ENCODE assay signal across 9 cellular contexts in genomic region chr16:11254913-11255736, GRCh38. TPM values are rescaled to one million over a fixed set of nuclear protein-coding genes. Genes with fewer than 3 reads are reported as not detected.
A peak's percentile ranks its signal among the peaks of the same experiment; 100 is the strongest.
DNase-seq lines count a peak whose midpoint lies in the region; TF ChIP-seq lines count a peak whose summit lies in the region.
"Had no signal": no experiment of that assay in that cellular context is flagged by ENCODE, and none has a peak within 500 bp of the region (broad histone marks: within the 10 kb centered on the region; RNA-seq: fewer than 3 reads in every experiment).

No MANE protein-coding gene starts in this region.

- H3K4me3 ChIP-seq in ectodermal cell (ENCODE audit: insufficient read depth, low read depth, low read length) (peak overlapping the region; percentile 49), mesodermal cell (ENCODE audit: extremely low read depth, insufficient read depth, low read length, poor library complexity, severe bottlenecking) (peak overlapping the region; percentile 70), testis (peak overlapping the region; percentile 70 to 77)

- H3K27ac ChIP-seq in ectodermal cell (ENCODE audit: insufficient read depth, low read depth, low read length, poor library complexity, severe bottlenecking) (no peak overlapping the region), mesodermal cell (ENCODE audit: low read depth, low read length, severe bottlenecking) (peak overlapping the region; percentile 71), testis (peak overlapping the region; percentile 70 to 97)

- DNase-seq in AG20443 (ENCODE audit: low spot score) (peak; percentile 62), KBM-7 (peak; percentile 55), testis (peak; percentile 53), GOT3 (lab: John Stamatoyannopoulos, UW) (no peak)
- DNase-seq in activated CD4-positive, alpha-beta T cell treated with anti-CD3 and anti-CD28 coated beads for 4 hours = peak; percentile 59 to 64

- TF ChIP-seq POLR2A in GM18951 (IDR thresholded peaks at IDR 0.05; ENCODE audit: extremely low read depth, insufficient read depth, insufficient read length) (peak; percentile 41), testis (IDR thresholded peaks at IDR 0.05) (no peak)

- peak in 2 of 3 experiments; percentile 8 to 16 for TF ChIP-seq CTCF in testis (IDR thresholded peaks at IDR 0.05)

- in situ Hi-C loops in GM18951 (cut with MboI; ENCODE audit: low sequenced_read_pairs, unreplicated experiment) = no loop called here
- in situ Hi-C loops in KBM-7 (cut with MboI; ENCODE audit: low pct_unique_long_range_greater_than_20kb, low sequenced_read_pairs) = no loop called here

- peaks cover 21% of the 10 kb centered on the region for H3K27me3 ChIP-seq in ectodermal cell (ENCODE audit: control insufficient read depth, insufficient read depth, low read length, poor library complexity, severe bottlenecking)
- no peaks in the 10 kb centered on the region for H3K27me3 ChIP-seq in testis

- H3K36me3 ChIP-seq in ectodermal cell (ENCODE audit: control insufficient read depth, insufficient read depth, low read length) = no peaks in the 10 kb centered on the region
- H3K36me3 ChIP-seq in mesodermal cell (ENCODE audit: control insufficient read depth, insufficient read depth, low read length) = peaks cover 10% of the 10 kb centered on the region
- H3K36me3 ChIP-seq in testis (ENCODE audit: low read depth, missing control alignments) = no peaks in the 10 kb centered on the region

- intact Hi-C loops in testis (cut with DNase I; ENCODE audit: low total_unique reads) = loop anchor here (5.0 kb wide), 1 partner anchor 283 kb away; no protein-coding TSS in a partner anchor

- peaks cover 10% of the 10 kb centered on the region for H3K4me1 ChIP-seq in ectodermal cell (ENCODE audit: control insufficient read depth, insufficient read depth, low read length)
- peaks cover 12% of the 10 kb centered on the region for H3K4me1 ChIP-seq in mesodermal cell (ENCODE audit: control insufficient read depth, insufficient read depth, low read length, poor library complexity, severe bottlenecking)
- peaks cover 18% of the 10 kb centered on the region for H3K4me1 ChIP-seq in testis

- WGBS in ectodermal cell, 2 experiments = 1% methylated on average over 105 of the region's 105 CpGs
- 1% methylated on average over 65 to 103 of the region's 105 CpGs for WGBS in mesodermal cell (ENCODE audit: insufficient coverage in 2 of 2), 2 experiments
- 3 to 8% methylated on average over 16 to 89 of the region's 105 CpGs for WGBS in testis, 2 donors

- H3K9me3 ChIP-seq in ectodermal cell (ENCODE audit: control insufficient read depth, low read length) = no peaks in the 10 kb centered on the region
- no peaks in the 10 kb centered on the region for H3K9me3 ChIP-seq in mesodermal cell (ENCODE audit: control insufficient read depth, low read length)
- no peaks in the 10 kb centered on the region for H3K9me3 ChIP-seq in testis

RNA-seq across cellular contexts. Expression of gene SOCS1, which starts 0.9 kb away (rescaled TPM):
- polyA plus RNA-seq in ectodermal cell (2013, experiment 1 of 4) = 3.6 TPM
- polyA plus RNA-seq in ectodermal cell (2013, experiment 2 of 4) = 4.0 TPM
- polyA plus RNA-seq in ectodermal cell (2013, experiment 3 of 4) = 4.7 TPM
- polyA plus RNA-seq in ectodermal cell (2013, experiment 4 of 4) = 5.1 TPM
- polyA plus RNA-seq in mesodermal cell (2013, experiment 1 of 2) = 10.3 TPM
- 7.1 TPM for polyA plus RNA-seq in mesodermal cell (2013, experiment 2 of 2)
- total RNA-seq in testis = 10 to 100 TPM; 10.7 to 16.8 TPM
- 3.6 TPM for polyA plus RNA-seq in testis (ENCODE audit: insufficient read depth, low read depth, low replicate concordance)

RNA-seq across cellular contexts. Expression of gene TNP2, which starts 14.0 kb away (rescaled TPM):
- polyA plus RNA-seq in ectodermal cell (2013, experiment 1 of 4) = not detected
- not detected for polyA plus RNA-seq in ectodermal cell (2013, experiment 2 of 4)
- not detected for polyA plus RNA-seq in ectodermal cell (2013, experiment 3 of 4)
- polyA plus RNA-seq in ectodermal cell (2013, experiment 4 of 4) = not detected
- polyA plus RNA-seq in mesodermal cell (2013, experiment 1 of 2) = not detected
- polyA plus RNA-seq in mesodermal cell (2013, experiment 2 of 2) = not detected
- 10 to 100 TPM; 10.2 to 29.8 TPM for total RNA-seq in testis
- 38.4 TPM for polyA plus RNA-seq in testis (ENCODE audit: insufficient read depth, low read depth, low replicate concordance)
- total RNA-seq: HT1080 had no signal

RNA-seq across cellular contexts. Expression of gene PRM3, which starts 18.3 kb away (rescaled TPM):
- not detected for polyA plus RNA-seq in ectodermal cell (2013, experiment 1 of 4)
- polyA plus RNA-seq in ectodermal cell (2013, experiment 2 of 4) = not detected
- polyA plus RNA-seq in ectodermal cell (2013, experiment 3 of 4) = not detected
- not detected for polyA plus RNA-seq in ectodermal cell (2013, experiment 4 of 4)
- not detected for polyA plus RNA-seq in mesodermal cell (2013, experiment 1 of 2)
- polyA plus RNA-seq in mesodermal cell (2013, experiment 2 of 2) = not detected
- 100 to 1,000 TPM; 109 to 383 TPM for total RNA-seq in testis
- 51.1 TPM for polyA plus RNA-seq in testis (ENCODE audit: insufficient read depth, low read depth, low replicate concordance)
- total RNA-seq: HT1080 had no signal

RNA-seq across cellular contexts. Expression of gene PRM2, which starts 21.2 kb away (rescaled TPM):
- polyA plus RNA-seq in ectodermal cell (2013, experiment 1 of 4) = not detected
- not detected for polyA plus RNA-seq in ectodermal cell (2013, experiment 2 of 4)
- not detected for polyA plus RNA-seq in ectodermal cell (2013, experiment 3 of 4)
- not detected for polyA plus RNA-seq in ectodermal cell (2013, experiment 4 of 4)
- polyA plus RNA-seq in mesodermal cell (2013, experiment 1 of 2) = not detected
- polyA plus RNA-seq in mesodermal cell (2013, experiment 2 of 2) = not detected
- over 10,000 TPM in 1 of 2 donors, 1,000 to 10,000 TPM in 1; 3,179 to 16,461 TPM for total RNA-seq in testis
- polyA plus RNA-seq in testis (ENCODE audit: insufficient read depth, low read depth, low replicate concordance) = 12,441 TPM
- total RNA-seq: HT1080 had no signal

RNA-seq across cellular contexts. Expression of gene PRM1, which starts 26.0 kb away (rescaled TPM):
- not detected for polyA plus RNA-seq in ectodermal cell (2013, experiment 1 of 4)
- polyA plus RNA-seq in ectodermal cell (2013, experiment 2 of 4) = not detected
- not detected for polyA plus RNA-seq in ectodermal cell (2013, experiment 3 of 4)
- not detected for polyA plus RNA-seq in ectodermal cell (2013, experiment 4 of 4)
- polyA plus RNA-seq in mesodermal cell (2013, experiment 1 of 2) = not detected
- polyA plus RNA-seq in mesodermal cell (2013, experiment 2 of 2) = not detected
- total RNA-seq in testis = over 10,000 TPM in 1 of 2 donors, 1,000 to 10,000 TPM in 1; 7,819 to 32,936 TPM
- 15,171 TPM for polyA plus RNA-seq in testis (ENCODE audit: insufficient read depth, low read depth, low replicate concordance)
- total RNA-seq: HT1080 had no signal
